10 cellular contexts compared by ENCODE assay signal in genomic region chr4:86957214-86957613, GRCh38. TPM values are rescaled to one million over a fixed set of nuclear protein-coding genes. Genes with fewer than 3 reads are reported as not detected.
DNase-seq lines count a peak whose midpoint lies in the region; FAIRE-seq and TF ChIP-seq lines count a peak whose summit lies in the region.
"Had no signal": no experiment of that assay in that cellular context is flagged by ENCODE, and none has a peak within 500 bp of the region (broad histone marks: within the 10 kb centered on the region; RNA-seq: fewer than 3 reads in every experiment).

No MANE protein-coding gene starts in this region.

- TF ChIP-seq CTCF in keratinocyte (optimal IDR thresholded peaks at IDR 0.05 in 1 of 3, IDR thresholded peaks at IDR 0.05 in 1 of 3, conservative IDR thresholded peaks at IDR 0.05 in 1 of 3; ENCODE audit: extremely low read depth in 1 of 3, insufficient read depth in 2 of 3, low read length in 3 of 3) (no peak), breast epithelium (IDR thresholded peaks at IDR 0.05) (no peak)

- no peak for DNase-seq in GM18507 (ENCODE audit: extremely low spot score, insufficient read length, low read depth)
- peak; percentile 61 for DNase-seq in HCEC 1CT
- peak; percentile 68 for DNase-seq in NCI-H226
- no peak for DNase-seq in keratinocyte (ENCODE audit: low read depth, low spot score)
- no peak for DNase-seq in effector memory CD4-positive, alpha-beta T cell
- no peak for DNase-seq in SW 1271 (lab: John Stamatoyannopoulos, UW)
- DNase-seq in breast epithelium (ENCODE audit: low spot score in 2 of 2) = no peak
- DNase-seq in SHP77 treated with DMSO at 0.1 percent for 48 hours (lab: John Stamatoyannopoulos, UW) = no peak

- intact Hi-C loops in breast epithelium (cut with DNase I; ENCODE audit: low total_unique reads) = no loop called here

- H3K79me2 ChIP-seq in keratinocyte (ENCODE audit: control insufficient read depth, insufficient read depth, low read length) = peaks cover 31% of the 10 kb centered on the region

- H3K36me3 ChIP-seq in keratinocyte (ENCODE audit: control insufficient read depth in 2 of 2, extremely low read depth in 1 of 2, insufficient read depth in 2 of 2, low read length in 2 of 2) (peaks cover 0 to 4% of the 10 kb centered on the region in 2 experiments), breast epithelium (no peaks in the 10 kb centered on the region)
- H3K36me3 ChIP-seq in effector memory CD4-positive, alpha-beta T cell (ENCODE audit: control insufficient read depth, insufficient read depth, low read length) = peaks cover 5% of the 10 kb centered on the region
- H3K36me3 ChIP-seq: neutrophil had no signal

- no peak overlapping the region for H3K4me3 ChIP-seq in keratinocyte (ENCODE audit: control insufficient read depth in 2 of 3, extremely low read depth in 1 of 3, insufficient read depth in 2 of 3, low read depth in 1 of 3, low read length in 3 of 3)
- no peak overlapping the region for H3K4me3 ChIP-seq in effector memory CD4-positive, alpha-beta T cell (ENCODE audit: insufficient read depth, low read depth, low read length, poor library complexity, severe bottlenecking)
- no peak overlapping the region for H3K4me3 ChIP-seq in breast epithelium
- H3K4me3 ChIP-seq: SK-N-MC had no signal

- no peak overlapping the region for H3K9ac ChIP-seq in keratinocyte (ENCODE audit: control insufficient read depth, extremely low read depth, insufficient read depth, low read length)

- no peaks in the 10 kb centered on the region for H3K9me3 ChIP-seq in keratinocyte (ENCODE audit: control insufficient read depth, low read depth, low read length)
- H3K9me3 ChIP-seq in effector memory CD4-positive, alpha-beta T cell (ENCODE audit: control insufficient read depth, low read length) = no peaks in the 10 kb centered on the region
- H3K9me3 ChIP-seq in breast epithelium = no peaks in the 10 kb centered on the region
- H3K9me3 ChIP-seq: neutrophil had no signal

- dilution Hi-C loops in keratinocyte (cut with MboI; ENCODE audit: extremely low pct_ligation_motif_present, low sequenced_read_pairs) = no loop called here

- H3K9me1 ChIP-seq in keratinocyte (ENCODE audit: control insufficient read depth, extremely low read depth, insufficient read depth, low read length) = no peaks in the 10 kb centered on the region

- no peak for TF ChIP-seq POLR2A in breast epithelium (IDR thresholded peaks at IDR 0.05)

- H3K4me2 ChIP-seq in keratinocyte (ENCODE audit: control insufficient read depth, extremely low read depth, insufficient read depth, low read depth, low read length) = peak overlapping the region; percentile 30

- FAIRE-seq in GM18507 (lab: Jason Lieb, UNC) = peak; percentile 69
- FAIRE-seq in keratinocyte (lab: Jason Lieb, UNC) = peak; percentile 79

- H3K4me1 ChIP-seq in keratinocyte (ENCODE audit: control insufficient read depth, extremely low read depth, insufficient read depth, low read length) (peaks cover 10% of the 10 kb centered on the region), breast epithelium (no peaks in the 10 kb centered on the region)
- no peaks in the 10 kb centered on the region for H3K4me1 ChIP-seq in effector memory CD4-positive, alpha-beta T cell (ENCODE audit: control insufficient read depth, insufficient read depth, low read length, poor library complexity, severe bottlenecking)

- H3K27ac ChIP-seq in keratinocyte (ENCODE audit: control insufficient read depth, insufficient read depth, low read length) = no peak overlapping the region
- no peak overlapping the region for H3K27ac ChIP-seq in effector memory CD4-positive, alpha-beta T cell (ENCODE audit: insufficient read depth, low read length, poor library complexity, severe bottlenecking)
- no peak overlapping the region for H3K27ac ChIP-seq in breast epithelium
- H3K27ac ChIP-seq: neutrophil, SK-N-MC had no signal

- H3K27me3 ChIP-seq in keratinocyte (ENCODE audit: control insufficient read depth, extremely low read depth, insufficient read depth, low read length) = no peaks in the 10 kb centered on the region
- no peaks in the 10 kb centered on the region for H3K27me3 ChIP-seq in effector memory CD4-positive, alpha-beta T cell (replicated peaks; ENCODE audit: control insufficient read depth, insufficient read depth, low read length, poor library complexity, severe bottlenecking)
- H3K27me3 ChIP-seq in breast epithelium = no peaks in the 10 kb centered on the region
- H3K27me3 ChIP-seq: neutrophil had no signal

- no peaks in the 10 kb centered on the region for H4K20me1 ChIP-seq in keratinocyte (ENCODE audit: control insufficient read depth, extremely low read depth, insufficient read depth, low read length)

- no peak overlapping the region for H2AFZ ChIP-seq in keratinocyte (ENCODE audit: control insufficient read depth, low read length)

RNA-seq across cellular contexts. Expression of gene AFF1, which starts 22.4 kb away (rescaled TPM):
- polyA plus RNA-seq in keratinocyte = 10.9 to 23.9 TPM (median 14.4 TPM) in 3 replicates
- 61.3 TPM for polyA plus RNA-seq in keratinocyte (2011; ENCODE audit: low read depth)
- 16.7 and 25.6 TPM in 2 replicates for polyA plus RNA-seq in keratinocyte (2011; cell fraction: cytosol; rRNA removed)
- 68.9 and 70.7 TPM in 2 replicates for polyA plus RNA-seq in keratinocyte (2011; cell fraction: nucleus; rRNA removed)
- 11.6 and 32.3 TPM in 2 replicates for polyA plus RNA-seq in keratinocyte (2012; ENCODE audit: low replicate concordance)
- 44.9 to 57.0 TPM (median 56.8 TPM) in 3 replicates for polyA minus RNA-seq in keratinocyte
- polyA minus RNA-seq in keratinocyte (2011; cell fraction: cytosol; rRNA and poly(A)+ RNA removed) = 18.2 TPM
- 40.5 and 98.4 TPM in 2 replicates for polyA minus RNA-seq in keratinocyte (2011; cell fraction: nucleus; rRNA and poly(A)+ RNA removed)
- total RNA-seq in breast epithelium = 10 to 100 TPM; 67.2 to 80.5 (median 70.5) TPM

Comparison
In these comparisons a context has a peak if more than half of its experiments do, and no peak if none do; other contexts are left out.
1. DNase-seq: peak in HCEC 1CT (single experiment) and NCI-H226 (single experiment); none in GM18507 (single experiment), keratinocyte (single experiment), effector memory CD4-positive, alpha-beta T cell (0 of 3), SW 1271 (0 of 2), breast epithelium (0 of 2) and SHP77 treated with DMSO at 0.1 percent for 48 hours (single experiment).